22 cellular contexts compared by ENCODE assay signal in the genomic region with DNA sequence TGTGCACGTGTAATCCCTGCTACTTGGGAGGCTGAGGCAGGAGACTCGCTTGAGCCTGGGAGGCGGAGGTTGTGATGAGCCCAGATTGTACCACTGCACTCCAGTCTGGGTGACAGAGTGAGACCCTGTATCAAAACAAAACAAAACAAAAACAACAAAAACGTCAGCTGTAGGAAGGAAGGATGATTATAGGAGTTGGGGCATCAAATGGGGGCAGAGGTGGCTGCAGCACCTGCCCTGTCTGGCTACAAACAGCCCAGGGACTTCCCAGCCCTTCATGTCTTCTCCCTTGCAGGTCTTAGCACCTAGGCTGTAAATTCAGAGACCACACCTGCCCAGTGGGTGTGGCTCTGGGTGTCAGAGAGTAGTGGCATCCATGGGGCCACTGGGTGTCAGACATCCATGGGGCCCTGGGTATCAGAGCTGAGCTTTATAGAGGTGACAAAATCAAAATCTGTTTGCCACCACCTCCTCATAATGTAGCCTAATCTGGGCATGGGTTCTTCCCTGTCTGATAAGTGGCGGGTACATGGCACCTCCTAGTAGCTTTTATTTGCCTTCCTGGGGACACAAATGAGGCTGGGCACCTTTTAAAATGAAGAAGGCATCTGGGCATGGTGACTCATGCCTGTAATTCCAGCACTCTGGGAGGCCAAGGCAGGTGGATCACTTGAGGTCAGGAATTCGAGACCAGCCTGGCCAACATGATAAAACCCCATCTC. TPM values are rescaled to one million over a fixed set of nuclear protein-coding genes. Genes with fewer than 3 reads are reported as not detected.
DNase-seq lines count a peak whose midpoint lies in the region; ATAC-seq, FAIRE-seq and TF ChIP-seq lines count a peak whose summit lies in the region.
"Had no signal": no experiment of that assay in that cellular context is flagged by ENCODE, and none has a peak within 500 bp of the region (broad histone marks: within the 10 kb centered on the region; RNA-seq: fewer than 3 reads in every experiment).

No MANE protein-coding gene starts in this region.

- H2AFZ ChIP-seq in K562 (ENCODE audit: low read depth, low read length): no peak overlapping the region

- H3K4me3 ChIP-seq in LNCaP clone FGC (ENCODE audit: low read depth, low read length): no peak overlapping the region
- H3K4me3 ChIP-seq in K562: no peak overlapping the region
- no peak overlapping the region for H3K4me3 ChIP-seq in small intestine (ENCODE audit: low read depth in 1 of 2, low read length in 2 of 2)
- H3K4me3 ChIP-seq in adrenal gland: no peak overlapping the region
- H3K4me3 ChIP-seq: upper lobe of right lung had no signal

- no peaks in the 10 kb centered on the region for H3K9me1 ChIP-seq in K562 (ENCODE audit: control insufficient read depth, insufficient read depth, low read length)

- peak overlapping the region; percentile 18 for H3K27ac Mint-ChIP-seq in activated CD8-positive, alpha-beta T cell treated with anti-CD3 and anti-CD28 coated beads, Interleukin-2, amount 10 ng/mL, durations not matched to agents 7 days and 5 days
- H3K27ac Mint-ChIP-seq in activated CD8-positive, alpha-beta T cell treated with anti-CD3 and anti-CD28 coated beads for 36 hours: no peak overlapping the region

- no peaks in the 10 kb centered on the region for H4K20me1 ChIP-seq in K562 (replicated peaks; ENCODE audit: control insufficient read depth, insufficient read depth, low read length)

- BruUV-seq in K562 (replicated peaks; lab: Mats Ljungman, UMichigan): no TSS peak

- intact Hi-C loops in activated CD8-positive, alpha-beta T cell treated with anti-CD3 and anti-CD28 coated beads for 36 hours (cut with micrococcal nuclease): loop anchor here (10.0 kb wide), 1 partner anchor 65 kb away; the partner anchor contains the start of gene RPL18A
- intact Hi-C loops in K562 (cut with micrococcal nuclease) (loop anchor here (5.0 kb wide), 1 partner anchor 67 kb away; the partner anchor contains the start of gene RPL18A), adrenal gland (cut with DNase I) (no loop called here)

- TF ChIP-seq POLR2A in K562 (conservative IDR thresholded peaks at IDR 0.05) (no peak), adrenal gland (IDR thresholded peaks at IDR 0.05) (no peak)

- H3K27ac ChIP-seq in K562 (ENCODE audit: extremely low read depth, low read depth, low read length): no peak overlapping the region
- peak overlapping the region in 1 of 2 donors; percentile 57 for H3K27ac ChIP-seq in small intestine (ENCODE audit: low read depth in 1 of 2, low read length in 1 of 2)
- H3K27ac ChIP-seq in adrenal gland: no peak overlapping the region
- H3K27ac ChIP-seq: upper lobe of right lung had no signal

- H3K27me3 Mint-ChIP-seq in activated CD8-positive, alpha-beta T cell treated with anti-CD3 and anti-CD28 coated beads, Interleukin-2, amount 10 ng/mL, durations not matched to agents 7 days and 5 days (ENCODE audit: low read depth): peaks cover 8% of the 10 kb centered on the region
- peaks cover 4% of the 10 kb centered on the region for H3K27me3 Mint-ChIP-seq in activated CD8-positive, alpha-beta T cell treated with anti-CD3 and anti-CD28 coated beads for 36 hours

- FAIRE-seq in K562 (lab: Jason Lieb, UNC) (no peak), small intestine (lab: Jason Lieb, UNC) (no peak)
- FAIRE-seq: GM12891, keratinocyte, TTC549 had no signal

- no peak overlapping the region for H3K9ac ChIP-seq in K562 (ENCODE audit: insufficient read depth in 1 of 2, low read depth in 2 of 2, low read length in 2 of 2)

- H3K36me3 Mint-ChIP-seq in activated CD8-positive, alpha-beta T cell treated with anti-CD3 and anti-CD28 coated beads, Interleukin-2, amount 10 ng/mL, durations not matched to agents 7 days and 5 days (ENCODE audit: low read depth): peaks cover 17% of the 10 kb centered on the region
- peaks cover 6% of the 10 kb centered on the region for H3K36me3 Mint-ChIP-seq in activated CD8-positive, alpha-beta T cell treated with anti-CD3 and anti-CD28 coated beads for 36 hours (ENCODE audit: low read depth)

- no peak for TF ChIP-seq RAD21 in K562 (CRISPR knock-in tag; conservative IDR thresholded peaks at IDR 0.05 in 1 of 2, IDR thresholded peaks at IDR 0.05 in 1 of 2)

- POLR2A ChIA-PET in activated CD8-positive, alpha-beta T cell treated with anti-CD3 and anti-CD28 coated beads, Interleukin-2, amount 10 ng/mL, durations not matched to agents 7 days and 5 days (lab: Charles Lee): interaction anchor here (1.1 to 1.3 kb wide), 2 partner anchors 57 to 71 kb away, joined by 3 read pairs; partner anchors contain the start of genes JAK3 and MAP1S
- POLR2A ChIA-PET in activated CD8-positive, alpha-beta T cell treated with anti-CD3 and anti-CD28 coated beads for 36 hours (lab: Charles Lee): interaction anchor here (1.2 to 1.5 kb wide), 3 partner anchors 33 to 185 kb away, joined by 3 to 4 read pairs (median 3); partner anchors contain the start of gene JAK3
- POLR2A ChIA-PET in K562 (lab: Yijun Ruan, JAX): interaction anchor here (1.6 kb wide), 2 partner anchors 16 to 143 kb away, joined by 4 to 6 read pairs; partner anchors contain the start of gene CCDC124

- no peak overlapping the region for H3K4me2 ChIP-seq in K562 (ENCODE audit: insufficient read depth, low read length)

- H3K4me1 ChIP-seq in K562 (replicated peaks in 1 of 2; ENCODE audit: control insufficient read depth in 2 of 2, insufficient read depth in 2 of 2, low read length in 2 of 2) (peaks cover 13 to 14% of the 10 kb centered on the region in 2 experiments; a peak in 4 of 5 replicates), small intestine (ENCODE audit: control insufficient read depth in 2 of 2, insufficient read depth in 1 of 2, low read depth in 1 of 2, low read length in 1 of 2) (peaks cover 0 to 8% of the 10 kb centered on the region in 2 donors), adrenal gland (replicated peaks in 1 of 2) (no peaks in the 10 kb centered on the region)
- H3K4me1 ChIP-seq: Caco-2, upper lobe of right lung had no signal

- TF ChIP-seq EP300 in K562 (IDR thresholded peaks at IDR 0.05; ENCODE audit: low read length): no peak

- H3K36me3 ChIP-seq in K562 (ENCODE audit: control insufficient read depth, insufficient read depth, low read length) (peaks cover 6% of the 10 kb centered on the region; the same call in 1 of the 3 replicates), small intestine (ENCODE audit: control insufficient read depth in 2 of 2, insufficient read depth in 2 of 2, low read length in 2 of 2) (no peaks in the 10 kb centered on the region), adrenal gland (replicated peaks in 1 of 2) (no peaks in the 10 kb centered on the region)
- H3K36me3 ChIP-seq: upper lobe of right lung had no signal

- no peak overlapping the region for H3K4me3 Mint-ChIP-seq in activated CD8-positive, alpha-beta T cell treated with anti-CD3 and anti-CD28 coated beads, Interleukin-2, amount 10 ng/mL, durations not matched to agents 7 days and 5 days
- no peak overlapping the region for H3K4me3 Mint-ChIP-seq in activated CD8-positive, alpha-beta T cell treated with anti-CD3 and anti-CD28 coated beads for 36 hours

- H3K9me3 Mint-ChIP-seq in activated CD8-positive, alpha-beta T cell treated with anti-CD3 and anti-CD28 coated beads, Interleukin-2, amount 10 ng/mL, durations not matched to agents 7 days and 5 days (ENCODE audit: insufficient read depth): no peaks in the 10 kb centered on the region
- no peaks in the 10 kb centered on the region for H3K9me3 Mint-ChIP-seq in activated CD8-positive, alpha-beta T cell treated with anti-CD3 and anti-CD28 coated beads for 36 hours

- no peaks in the 10 kb centered on the region for H3K79me2 ChIP-seq in K562 (ENCODE audit: control insufficient read depth, insufficient read depth, low read length)

- peaks cover 44% of the 10 kb centered on the region for H3K4me1 Mint-ChIP-seq in activated CD8-positive, alpha-beta T cell treated with anti-CD3 and anti-CD28 coated beads, Interleukin-2, amount 10 ng/mL, durations not matched to agents 7 days and 5 days (ENCODE audit: low read depth)
- peaks cover 21% of the 10 kb centered on the region for H3K4me1 Mint-ChIP-seq in activated CD8-positive, alpha-beta T cell treated with anti-CD3 and anti-CD28 coated beads for 36 hours (ENCODE audit: low read depth)

- in situ Hi-C loops in K562 (cut with MboI): no loop called here

- H3K27me3 ChIP-seq in K562 (ENCODE audit: control insufficient read depth in 2 of 2, insufficient read depth in 2 of 2, low read length in 2 of 2) (no peaks in the 10 kb centered on the region), small intestine (ENCODE audit: control insufficient read depth in 2 of 2, insufficient read depth in 2 of 2, low read length in 2 of 2) (no peaks in the 10 kb centered on the region), adrenal gland (peaks cover 18% of the 10 kb centered on the region)

- no peak for DNase-seq in activated CD8-positive, alpha-beta T cell treated with anti-CD3 and anti-CD28 coated beads, Interleukin-2, amount 10 ng/mL, durations not matched to agents 7 days and 5 days
- DNase-seq in activated CD8-positive, alpha-beta T cell treated with anti-CD3 and anti-CD28 coated beads for 36 hours: no peak
- DNase-seq in LNCaP clone FGC (ENCODE audit: low read depth) (peak; percentile 17), K562 (ENCODE audit: extremely low read depth in 1 of 4, low spot score in 3 of 4) (no peak), small intestine (peak; percentile 67), adrenal gland (no peak)
- no peak for DNase-seq in stimulated activated CD4-positive, alpha-beta T cell treated with anti-CD3 and anti-CD28 coated beads, Interleukin-4, amount 100 ng/mL, for 1 hour
- DNase-seq: ACHN; activated CD8-positive, alpha-beta memory T cell treated with anti-CD3 and anti-CD28 coated beads for 24 hours; aorta; Caco-2; MM.1S; NCI-H187 treated with DMSO at 0.1 percent for 48 hours; NCI-H446 treated with DMSO at 0.1 percent for 48 hours; stimulated activated naive CD4-positive, alpha-beta T cell treated with Interleukin-2 at 50 U/mL for 16 hours; upper lobe of right lung had no signal

- H3K9me3 ChIP-seq in K562 (replicated peaks; ENCODE audit: control insufficient read depth, insufficient read depth, low read depth, low read length) (no peaks in the 10 kb centered on the region), small intestine (ENCODE audit: control insufficient read depth, low read depth) (no peaks in the 10 kb centered on the region), adrenal gland (replicated peaks in 1 of 3) (no peaks in the 10 kb centered on the region)
- H3K9me3 ChIP-seq: Caco-2, upper lobe of right lung had no signal

- 43% methylated on average over 6 of the region's 6 CpGs for WGBS in K562 (ENCODE audit: insufficient coverage, low coverage, missing lambda C conversion rate)
- 28 to 57% (median 44%) methylated on average over 6 of the region's 6 CpGs for WGBS in small intestine, 3 donors
- 61 to 68% (median 65%) methylated on average over 5 to 6 of the region's 6 CpGs for WGBS in adrenal gland, 4 donors

- CTCF ChIA-PET in activated CD8-positive, alpha-beta T cell treated with anti-CD3 and anti-CD28 coated beads, Interleukin-2, amount 10 ng/mL, durations not matched to agents 7 days and 5 days (lab: Charles Lee): interaction anchor here (1.6 to 3.2 kb wide), 2 partner anchors 65 to 69 kb away, joined by 5 to 10 read pairs; partner anchors contain the start of gene RPL18A
- CTCF ChIA-PET in activated CD8-positive, alpha-beta T cell treated with anti-CD3 and anti-CD28 coated beads for 36 hours (lab: Charles Lee): interaction anchor here (1.2 to 3.5 kb wide), 2 partner anchors 64 to 81 kb away, joined by 3 to 12 read pairs; no protein-coding TSS in a partner anchor
- CTCF ChIA-PET in K562 (lab: Yijun Ruan, JAX; ENCODE audit: low intra/inter-chr PET ratio): interaction anchor here (0.6 kb wide), 1 partner anchor 65 kb away, joined by 3 read pairs; no protein-coding TSS in a partner anchor

- no peak for ATAC-seq in activated CD8-positive, alpha-beta T cell treated with anti-CD3 and anti-CD28 coated beads, Interleukin-2, amount 10 ng/mL, durations not matched to agents 7 days and 5 days
- no peak for ATAC-seq in activated CD8-positive, alpha-beta T cell treated with anti-CD3 and anti-CD28 coated beads for 36 hours
- ATAC-seq in K562 (no peak), GM18519 (IDR thresholded peaks at IDR 0.05; ENCODE audit: low FRiP score, unreplicated experiment) (no peak)

- no peak for TF ChIP-seq CTCF in activated CD8-positive, alpha-beta T cell treated with anti-CD3 and anti-CD28 coated beads for 36 hours (IDR thresholded peaks at IDR 0.05)
- TF ChIP-seq CTCF in LNCaP clone FGC (IDR thresholded peaks at IDR 0.05; ENCODE audit: control insufficient read depth, extremely low read depth, insufficient read depth): no peak
- no peak for TF ChIP-seq CTCF in K562 (IDR thresholded peaks at IDR 0.05 in 2 of 3, conservative IDR thresholded peaks at IDR 0.05 in 1 of 3; ENCODE audit: insufficient read depth in 2 of 3, low read depth in 1 of 3, low read length in 3 of 3)
- TF ChIP-seq CTCF in adrenal gland (IDR thresholded peaks at IDR 0.05): no peak

RNA-seq across cellular contexts. Expression of gene B3GNT3, which starts 4.7 kb away (rescaled TPM):
- under 1 TPM in 1 of 2 experiments, not detected in 1; 0.13 TPM for total RNA-seq in activated CD8-positive, alpha-beta T cell treated with anti-CD3 and anti-CD28 coated beads, Interleukin-2, amount 10 ng/mL, durations not matched to agents 7 days and 5 days
- under 1 TPM in 1 of 2 experiments, not detected in 1; 0.20 TPM for total RNA-seq in activated CD8-positive, alpha-beta T cell treated with anti-CD3 and anti-CD28 coated beads for 36 hours
- 0.30 TPM in 1 of 2 replicates, not detected in the other for total RNA-seq in K562 (2011; cell fraction: chromatin; rRNA removed; ENCODE audit: low replicate concordance)
- 0.13 and 0.33 TPM in 2 replicates for total RNA-seq in K562 (2011; cell fraction: nucleolus; rRNA removed)
- total RNA-seq in K562 (2011; cell fraction: nucleoplasm; rRNA removed): 0.29 TPM in 1 of 2 replicates, not detected in the other
- total RNA-seq in K562 (2014; rRNA removed) (not detected in 2 replicates), K562 (2014; rRNA removed; fragmentation: Illumina TruSeq; extraction: Trizol) (not detected in 2 replicates), K562 (2015; rRNA removed; fragmentation: Illumina TruSeq; extraction: Trizol) (0.07 TPM in 1 of 2 replicates, not detected in the other), K562 (2021) (0.11 TPM in 1 of 2 replicates, not detected in the other), adrenal gland (under 1 TPM in 1 of 8 donors, not detected in 7; 0.39 TPM)
- polyA plus RNA-seq in K562 (2011; rRNA removed) (0.03 and 0.06 TPM in 2 replicates), K562 (2014; fragmentation: Illumina TruSeq; extraction: Trizol) (0.08 TPM in 1 of 2 replicates, not detected in the other), K562 (2014; fragmentation: Nextera tagmentation; extraction: Ambion mirVana) (not detected), K562 (2014; rRNA removed) (not detected in 2 replicates), small intestine (10 to 100 TPM; 32.0 to 45.2 (median 37.3) TPM), adrenal gland (under 1 TPM in 1 of 3 donors, not detected in 2; 0.03 TPM)
- 0.04 and 0.18 TPM in 2 replicates for polyA plus RNA-seq in K562 (2011; cell fraction: cytosol; rRNA removed)
- polyA plus RNA-seq in K562 (2011; cell fraction: nucleus; rRNA removed): 0.28 TPM in 1 of 2 replicates, not detected in the other
- 0.10 and 0.47 TPM in 2 replicates for polyA plus RNA-seq in K562 (2012)
- 0.09 TPM in 1 of 2 replicates, not detected in the other for polyA minus RNA-seq in K562 (2011; rRNA and poly(A)+ RNA removed)
- not detected in 2 replicates for polyA minus RNA-seq in K562 (2011; cell fraction: cytosol; rRNA and poly(A)+ RNA removed)
- not detected in 2 replicates for polyA minus RNA-seq in K562 (2011; cell fraction: nucleus; rRNA and poly(A)+ RNA removed)
- total RNA-seq: cerebellum, G401 had no signal

RNA-seq across cellular contexts. Expression of gene INSL3, which starts 31.1 kb away (rescaled TPM):
- total RNA-seq in activated CD8-positive, alpha-beta T cell treated with anti-CD3 and anti-CD28 coated beads, Interleukin-2, amount 10 ng/mL, durations not matched to agents 7 days and 5 days: 1 to 10 TPM; 5.0 to 6.4 TPM
- total RNA-seq in activated CD8-positive, alpha-beta T cell treated with anti-CD3 and anti-CD28 coated beads for 36 hours: 1 to 10 TPM; 5.9 to 6.9 TPM
- total RNA-seq in K562 (2011; cell fraction: chromatin; rRNA removed; ENCODE audit: low replicate concordance): not detected in 2 replicates
- not detected in 2 replicates for total RNA-seq in K562 (2011; cell fraction: nucleolus; rRNA removed)
- total RNA-seq in K562 (2011; cell fraction: nucleoplasm; rRNA removed): not detected in 2 replicates
- not detected in 2 replicates for total RNA-seq in K562 (2014; rRNA removed)
- total RNA-seq in K562 (2014; rRNA removed; fragmentation: Illumina TruSeq; extraction: Trizol): not detected in 2 replicates
- total RNA-seq in K562 (2015; rRNA removed; fragmentation: Illumina TruSeq; extraction: Trizol): not detected in 2 replicates
- not detected in 2 replicates for total RNA-seq in K562 (2021)
- not detected in 2 replicates for polyA plus RNA-seq in K562 (2011; rRNA removed)
- polyA plus RNA-seq in K562 (2011; cell fraction: cytosol; rRNA removed): not detected in 2 replicates
- not detected in 2 replicates for polyA plus RNA-seq in K562 (2011; cell fraction: nucleus; rRNA removed)
- not detected in 2 replicates for polyA plus RNA-seq in K562 (2012)
- polyA plus RNA-seq in K562 (2014; fragmentation: Illumina TruSeq; extraction: Trizol): not detected in 2 replicates
- not detected for polyA plus RNA-seq in K562 (2014; fragmentation: Nextera tagmentation; extraction: Ambion mirVana)
- polyA plus RNA-seq in K562 (2014; rRNA removed): not detected in 2 replicates
- not detected in 2 replicates for polyA minus RNA-seq in K562 (2011; rRNA and poly(A)+ RNA removed)
- polyA minus RNA-seq in K562 (2011; cell fraction: cytosol; rRNA and poly(A)+ RNA removed): not detected in 2 replicates
- not detected in 2 replicates for polyA minus RNA-seq in K562 (2011; cell fraction: nucleus; rRNA and poly(A)+ RNA removed)
- under 1 TPM in 1 of 3 donors, not detected in 2; 0.13 TPM for polyA plus RNA-seq in small intestine
- under 1 TPM in 1 of 8 donors, not detected in 7; 0.29 TPM for total RNA-seq in adrenal gland
- polyA plus RNA-seq in adrenal gland: under 1 TPM in 2 of 3 donors, not detected in 1; 0.27 to 0.40 TPM
- total RNA-seq: aorta, Caco-2, cerebellum, G401, upper lobe of right lung had no signal
- polyA plus RNA-seq: aorta, keratinocyte had no signal

RNA-seq across cellular contexts. Expression of gene FCHO1, which starts 38.9 kb away (rescaled TPM):
- 10 to 100 TPM; 55.0 to 58.1 TPM for total RNA-seq in activated CD8-positive, alpha-beta T cell treated with anti-CD3 and anti-CD28 coated beads, Interleukin-2, amount 10 ng/mL, durations not matched to agents 7 days and 5 days
- total RNA-seq in activated CD8-positive, alpha-beta T cell treated with anti-CD3 and anti-CD28 coated beads for 36 hours: 10 to 100 TPM; 36.9 to 38.3 TPM
- 225 and 536 TPM in 2 replicates for total RNA-seq in K562 (2011; cell fraction: chromatin; rRNA removed; ENCODE audit: low replicate concordance)
- 220 and 237 TPM in 2 replicates for total RNA-seq in K562 (2011; cell fraction: nucleolus; rRNA removed)
- 234 and 250 TPM in 2 replicates for total RNA-seq in K562 (2011; cell fraction: nucleoplasm; rRNA removed)
- total RNA-seq in K562 (2014; rRNA removed) (25.4 and 33.0 TPM in 2 replicates), K562 (2014; rRNA removed; fragmentation: Illumina TruSeq; extraction: Trizol) (9.2 and 14.3 TPM in 2 replicates), K562 (2015; rRNA removed; fragmentation: Illumina TruSeq; extraction: Trizol) (18.1 and 18.3 TPM in 2 replicates), K562 (2021) (51.9 and 58.9 TPM in 2 replicates), adrenal gland (1 to 10 TPM in 7 of 8 donors, under 1 TPM in 1; 0.91 to 7.1 (median 3.4) TPM)
- polyA plus RNA-seq in K562 (2011; rRNA removed) (9.3 and 19.3 TPM in 2 replicates), K562 (2014; fragmentation: Illumina TruSeq; extraction: Trizol) (24.2 and 32.6 TPM in 2 replicates), K562 (2014; fragmentation: Nextera tagmentation; extraction: Ambion mirVana) (under 1 TPM; 0.21 to 0.67 TPM), K562 (2014; rRNA removed) (26.6 and 28.7 TPM in 2 replicates), small intestine (1 to 10 TPM; 1.4 to 3.1 (median 2.4) TPM), adrenal gland (1 to 10 TPM in 2 of 3 donors, under 1 TPM in 1; 0.98 to 6.2 (median 2.0) TPM)
- 9.1 and 14.7 TPM in 2 replicates for polyA plus RNA-seq in K562 (2011; cell fraction: cytosol; rRNA removed)
- polyA plus RNA-seq in K562 (2011; cell fraction: nucleus; rRNA removed): 80.2 and 106 TPM in 2 replicates
- polyA plus RNA-seq in K562 (2012): 31.6 and 56.4 TPM in 2 replicates
- polyA minus RNA-seq in K562 (2011; rRNA and poly(A)+ RNA removed): 45.3 and 55.3 TPM in 2 replicates
- 28.8 and 38.7 TPM in 2 replicates for polyA minus RNA-seq in K562 (2011; cell fraction: cytosol; rRNA and poly(A)+ RNA removed)
- polyA minus RNA-seq in K562 (2011; cell fraction: nucleus; rRNA and poly(A)+ RNA removed): 95.9 and 141 TPM in 2 replicates

RNA-seq across cellular contexts. Expression of gene JAK3, which starts 57.6 kb away (rescaled TPM):
- total RNA-seq in activated CD8-positive, alpha-beta T cell treated with anti-CD3 and anti-CD28 coated beads, Interleukin-2, amount 10 ng/mL, durations not matched to agents 7 days and 5 days: 100 to 1,000 TPM; 125 to 127 TPM
- total RNA-seq in activated CD8-positive, alpha-beta T cell treated with anti-CD3 and anti-CD28 coated beads for 36 hours: 100 to 1,000 TPM; 120 to 126 TPM
- total RNA-seq in K562 (2011; cell fraction: chromatin; rRNA removed; ENCODE audit: low replicate concordance): 0.32 and 0.97 TPM in 2 replicates
- 0.50 and 0.66 TPM in 2 replicates for total RNA-seq in K562 (2011; cell fraction: nucleolus; rRNA removed)
- total RNA-seq in K562 (2011; cell fraction: nucleoplasm; rRNA removed): 0.53 and 0.66 TPM in 2 replicates
- total RNA-seq in K562 (2014; rRNA removed) (0.12 and 0.14 TPM in 2 replicates), K562 (2014; rRNA removed; fragmentation: Illumina TruSeq; extraction: Trizol) (not detected in 2 replicates), K562 (2015; rRNA removed; fragmentation: Illumina TruSeq; extraction: Trizol) (0.04 TPM in 1 of 2 replicates, not detected in the other), K562 (2021) (0.18 and 0.47 TPM in 2 replicates), adrenal gland (10 to 100 TPM in 3 of 8 donors, 1 to 10 TPM in 5; 1.8 to 15.5 (median 9.1) TPM)
- polyA plus RNA-seq in K562 (2011; rRNA removed) (0.13 and 0.28 TPM in 2 replicates), K562 (2014; fragmentation: Illumina TruSeq; extraction: Trizol) (0.04 and 0.14 TPM in 2 replicates), K562 (2014; fragmentation: Nextera tagmentation; extraction: Ambion mirVana) (under 1 TPM; 0.01 to 0.07 TPM), K562 (2014; rRNA removed) (0.04 and 0.07 TPM in 2 replicates), small intestine (1 to 10 TPM in 2 of 3 donors, under 1 TPM in 1; 0.67 to 2.6 (median 2.4) TPM), adrenal gland (10 to 100 TPM in 1 of 3 donors, 1 to 10 TPM in 2; 2.1 to 11.3 (median 6.9) TPM)
- polyA plus RNA-seq in K562 (2011; cell fraction: cytosol; rRNA removed): 0.21 TPM in 2 replicates
- 0.48 and 0.80 TPM in 2 replicates for polyA plus RNA-seq in K562 (2011; cell fraction: nucleus; rRNA removed)
- polyA plus RNA-seq in K562 (2012): 0.10 and 0.14 TPM in 2 replicates
- 0.04 and 0.06 TPM in 2 replicates for polyA minus RNA-seq in K562 (2011; rRNA and poly(A)+ RNA removed)
- 0.19 TPM in 1 of 2 replicates, not detected in the other for polyA minus RNA-seq in K562 (2011; cell fraction: cytosol; rRNA and poly(A)+ RNA removed)
- polyA minus RNA-seq in K562 (2011; cell fraction: nucleus; rRNA and poly(A)+ RNA removed): 0.22 and 0.54 TPM in 2 replicates
- total RNA-seq: Caco-2 had no signal

Comparison
In these comparisons a context has a peak if more than half of its experiments do, and no peak if none do; other contexts are left out.
1. DNase-seq: peak in LNCaP clone FGC (single experiment) and small intestine (single experiment); none in activated CD8-positive, alpha-beta T cell treated with anti-CD3 and anti-CD28 coated beads, Interleukin-2, amount 10 ng/mL, durations not matched to agents 7 days and 5 days (single experiment), activated CD8-positive, alpha-beta T cell treated with anti-CD3 and anti-CD28 coated beads for 36 hours (single experiment), K562 (0 of 4), stimulated activated CD4-positive, alpha-beta T cell treated with anti-CD3 and anti-CD28 coated beads, Interleukin-4, amount 100 ng/mL, for 1 hour (single experiment) and adrenal gland (0 of 7).
2. RNA of gene INSL3, which starts 31.1 kb away (total RNA-seq): 5.9 to 6.9 TPM in activated CD8-positive, alpha-beta T cell treated with anti-CD3 and anti-CD28 coated beads for 36 hours and 5.0 to 6.4 TPM in activated CD8-positive, alpha-beta T cell treated with anti-CD3 and anti-CD28 coated beads, Interleukin-2, amount 10 ng/mL, durations not matched to agents 7 days and 5 days; not detected in K562 and 0.29 TPM in adrenal gland; every median in the first group is over 4 times any median in the second.
3. intact Hi-C loops: an anchor here in activated CD8-positive, alpha-beta T cell treated with anti-CD3 and anti-CD28 coated beads for 36 hours (10.0 kb wide) and K562 (5.0 kb wide); none called in adrenal gland.